In the genomic region with DNA sequence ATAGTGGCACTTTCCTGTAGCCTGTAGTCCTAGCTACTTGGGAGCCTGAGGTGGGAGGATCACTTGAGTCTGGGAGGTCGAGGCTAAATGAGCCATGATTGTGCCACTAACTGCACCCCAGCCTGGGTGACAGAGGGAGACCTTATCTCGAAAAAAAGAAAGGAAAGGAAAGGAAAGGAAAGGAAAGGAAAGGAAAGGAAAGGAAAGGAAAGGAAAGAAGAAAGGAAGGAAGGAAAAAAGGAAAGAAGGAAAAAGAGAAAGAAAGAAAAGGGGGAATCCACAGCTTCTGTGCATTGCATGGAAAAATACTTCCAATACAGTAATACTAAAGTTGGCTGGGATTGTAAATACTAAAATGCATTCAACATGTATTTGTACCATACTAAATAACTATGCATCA, we compare ENCODE assay signal across 3 cellular contexts.
TF ChIP-seq lines count a peak whose summit lies in the region.

No MANE protein-coding gene starts in this region.

TF ChIP-seq in GM23338, 12 proteins besides CTCF, POLR2A, EP300 and RAD21:
- TF ChIP-seq, protein P1, sequence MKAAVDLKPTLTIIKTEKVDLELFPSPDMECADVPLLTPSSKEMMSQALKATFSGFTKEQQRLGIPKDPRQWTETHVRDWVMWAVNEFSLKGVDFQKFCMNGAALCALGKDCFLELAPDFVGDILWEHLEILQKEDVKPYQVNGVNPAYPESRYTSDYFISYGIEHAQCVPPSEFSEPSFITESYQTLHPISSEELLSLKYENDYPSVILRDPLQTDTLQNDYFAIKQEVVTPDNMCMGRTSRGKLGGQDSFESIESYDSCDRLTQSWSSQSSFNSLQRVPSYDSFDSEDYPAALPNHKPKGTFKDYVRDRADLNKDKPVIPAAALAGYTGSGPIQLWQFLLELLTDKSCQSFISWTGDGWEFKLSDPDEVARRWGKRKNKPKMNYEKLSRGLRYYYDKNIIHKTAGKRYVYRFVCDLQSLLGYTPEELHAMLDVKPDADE (IDR thresholded peaks at IDR 0.05), result no peak

TF ChIP-seq in IMR-90, 13 proteins besides CTCF, POLR2A, EP300 and RAD21:
- TF ChIP-seq BHLHE40 (IDR thresholded peaks at IDR 0.05; ENCODE audit: low read depth, low read length) (no peak), CHD1 (IDR thresholded peaks at IDR 0.05; ENCODE audit: low read depth, low read length) (no peak), CEBPB (IDR thresholded peaks at IDR 0.05; ENCODE audit: low read depth, low read length) (no peak), FOS (IDR thresholded peaks at IDR 0.05; ENCODE audit: low read depth, low read length) (no peak), MXI1 (IDR thresholded peaks at IDR 0.05; ENCODE audit: borderline replicate concordance, low read depth, low read length) (no peak), NFE2L2 (IDR thresholded peaks at IDR 0.05; ENCODE audit: low read depth, low read length) (no peak), RCOR1 (IDR thresholded peaks at IDR 0.05; ENCODE audit: insufficient replicate concordance, low read length) (no peak), SMC3 (IDR thresholded peaks at IDR 0.05; ENCODE audit: low read depth, low read length) (no peak), MAZ (IDR thresholded peaks at IDR 0.05; ENCODE audit: borderline replicate concordance, low read depth, low read length) (no peak), MAFK (IDR thresholded peaks at IDR 0.05; ENCODE audit: low read depth, low read length) (no peak)
- TF ChIP-seq, protein P2, sequence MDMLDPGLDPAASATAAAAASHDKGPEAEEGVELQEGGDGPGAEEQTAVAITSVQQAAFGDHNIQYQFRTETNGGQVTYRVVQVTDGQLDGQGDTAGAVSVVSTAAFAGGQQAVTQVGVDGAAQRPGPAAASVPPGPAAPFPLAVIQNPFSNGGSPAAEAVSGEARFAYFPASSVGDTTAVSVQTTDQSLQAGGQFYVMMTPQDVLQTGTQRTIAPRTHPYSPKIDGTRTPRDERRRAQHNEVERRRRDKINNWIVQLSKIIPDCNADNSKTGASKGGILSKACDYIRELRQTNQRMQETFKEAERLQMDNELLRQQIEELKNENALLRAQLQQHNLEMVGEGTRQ (IDR thresholded peaks at IDR 0.05; ENCODE audit: low read depth, low read length), result no peak

TF ChIP-seq in K562, 482 proteins besides CTCF, POLR2A, EP300 and RAD21:
- TF ChIP-seq BRD4 (IDR thresholded peaks at IDR 0.05) (no peak), HMG20A (CRISPR knock-in tag; conservative IDR thresholded peaks at IDR 0.05) (no peak)
- TF ChIP-seq, protein P3, sequence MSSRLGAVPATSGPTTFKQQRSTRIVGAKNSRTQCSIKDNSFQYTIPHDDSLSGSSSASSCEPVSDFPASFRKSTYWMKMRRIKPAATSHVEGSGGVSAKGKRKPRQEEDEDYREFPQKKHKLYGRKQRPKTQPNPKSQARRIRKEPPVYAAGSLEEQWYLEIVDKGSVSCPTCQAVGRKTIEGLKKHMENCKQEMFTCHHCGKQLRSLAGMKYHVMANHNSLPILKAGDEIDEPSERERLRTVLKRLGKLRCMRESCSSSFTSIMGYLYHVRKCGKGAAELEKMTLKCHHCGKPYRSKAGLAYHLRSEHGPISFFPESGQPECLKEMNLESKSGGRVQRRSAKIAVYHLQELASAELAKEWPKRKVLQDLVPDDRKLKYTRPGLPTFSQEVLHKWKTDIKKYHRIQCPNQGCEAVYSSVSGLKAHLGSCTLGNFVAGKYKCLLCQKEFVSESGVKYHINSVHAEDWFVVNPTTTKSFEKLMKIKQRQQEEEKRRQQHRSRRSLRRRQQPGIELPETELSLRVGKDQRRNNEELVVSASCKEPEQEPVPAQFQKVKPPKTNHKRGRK (tag; IDR thresholded peaks at IDR 0.05), result peak; percentile 70; the same call in 1 of the 2 replicates
